In the genomic region with DNA sequence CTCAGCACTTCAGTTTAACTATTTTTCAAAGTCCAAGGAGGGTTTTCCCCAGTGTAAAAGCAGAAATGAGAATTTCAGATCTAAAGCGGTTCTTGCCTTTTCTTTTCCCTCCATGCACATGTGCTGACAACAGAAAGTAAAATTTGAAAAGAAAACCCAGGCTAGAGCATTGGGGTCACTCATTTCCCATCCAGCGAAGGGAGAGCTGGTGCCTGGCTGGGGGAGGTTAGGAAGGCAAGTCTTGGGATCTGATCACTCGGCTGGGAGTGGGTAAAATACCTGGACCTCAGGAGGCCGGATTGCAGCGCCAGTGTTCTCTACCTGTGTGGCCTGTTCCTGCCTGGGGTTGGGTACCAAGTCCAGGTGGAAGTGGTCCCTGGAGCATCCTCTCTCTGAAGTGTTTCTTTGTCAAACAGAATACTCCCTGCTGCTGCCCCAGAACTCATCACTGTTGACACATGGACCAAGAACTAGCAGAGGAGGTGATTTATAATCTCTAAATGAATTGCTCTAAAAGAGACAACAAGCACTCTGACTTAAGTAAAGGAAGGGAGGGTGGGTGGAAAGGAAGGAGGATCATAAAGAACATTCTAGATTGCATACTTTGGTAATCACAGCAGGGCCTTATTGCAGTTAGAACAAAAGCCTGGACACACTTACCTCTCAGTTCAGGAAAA, we compare ENCODE assay signal across 1 cellular context.
TF ChIP-seq lines count a peak whose summit lies in the region.

No MANE protein-coding gene starts in this region.

TF ChIP-seq in IMR-90, 13 proteins besides CTCF, POLR2A, EP300 and RAD21:
- TF ChIP-seq RCOR1 (IDR thresholded peaks at IDR 0.05; ENCODE audit: insufficient replicate concordance, low read length) (no peak), FOS (IDR thresholded peaks at IDR 0.05; ENCODE audit: low read depth, low read length) (no peak), CHD1 (IDR thresholded peaks at IDR 0.05; ENCODE audit: low read depth, low read length) (no peak), BHLHE40 (IDR thresholded peaks at IDR 0.05; ENCODE audit: low read depth, low read length) (no peak), MAFK (IDR thresholded peaks at IDR 0.05; ENCODE audit: low read depth, low read length) (no peak), MAZ (IDR thresholded peaks at IDR 0.05; ENCODE audit: borderline replicate concordance, low read depth, low read length) (no peak)
- TF ChIP-seq, protein P1, sequence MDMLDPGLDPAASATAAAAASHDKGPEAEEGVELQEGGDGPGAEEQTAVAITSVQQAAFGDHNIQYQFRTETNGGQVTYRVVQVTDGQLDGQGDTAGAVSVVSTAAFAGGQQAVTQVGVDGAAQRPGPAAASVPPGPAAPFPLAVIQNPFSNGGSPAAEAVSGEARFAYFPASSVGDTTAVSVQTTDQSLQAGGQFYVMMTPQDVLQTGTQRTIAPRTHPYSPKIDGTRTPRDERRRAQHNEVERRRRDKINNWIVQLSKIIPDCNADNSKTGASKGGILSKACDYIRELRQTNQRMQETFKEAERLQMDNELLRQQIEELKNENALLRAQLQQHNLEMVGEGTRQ (IDR thresholded peaks at IDR 0.05; ENCODE audit: low read depth, low read length), result no peak
